Comparison of ENCODE assay signal across 3 cellular contexts in genomic region chr21:37039434-37040075, GRCh38.
TF ChIP-seq lines count a peak whose summit lies in the region.

No MANE protein-coding gene starts in this region.

TF ChIP-seq in GM23338, 12 proteins besides CTCF, POLR2A, EP300 and RAD21:
- no peak for TF ChIP-seq ZNF331 (CRISPR knock-in tag; IDR thresholded peaks at IDR 0.05; ENCODE audit: low read depth)
- no peak for TF ChIP-seq NANOG (IDR thresholded peaks at IDR 0.05; ENCODE audit: borderline replicate concordance)
- TF ChIP-seq EZH2 (IDR thresholded peaks at IDR 0.05; ENCODE audit: low read depth, unreplicated experiment): no peak
- TF ChIP-seq STAT1 (IDR thresholded peaks at IDR 0.05; ENCODE audit: unreplicated experiment): no peak
- TF ChIP-seq ZNF114 (CRISPR knock-in tag; IDR thresholded peaks at IDR 0.05): no peak
- no peak for TF ChIP-seq CREB1 (CRISPR knock-in tag; IDR thresholded peaks at IDR 0.05; ENCODE audit: low read depth)
- TF ChIP-seq ETS1 (IDR thresholded peaks at IDR 0.05): no peak
- TF ChIP-seq JUNB (IDR thresholded peaks at IDR 0.05; ENCODE audit: unreplicated experiment): no peak
- no peak for TF ChIP-seq EZH2phosphoT487 (IDR thresholded peaks at IDR 0.05; ENCODE audit: unreplicated experiment)

TF ChIP-seq in HEK293, 187 proteins besides CTCF, POLR2A, EP300 and RAD21:
- no peak for TF ChIP-seq ZNF140 (tag by site-specific recombination; IDR thresholded peaks at IDR 0.05)
- peak; percentile 49; the same call in 1 of the 2 replicates for TF ChIP-seq PRDM1 (tag by site-specific recombination; IDR thresholded peaks at IDR 0.05)
- TF ChIP-seq ZNF398 (tag by site-specific recombination; IDR thresholded peaks at IDR 0.05): peak; percentile 49

TF ChIP-seq in H1, 55 proteins besides CTCF, POLR2A, EP300 and RAD21:
- TF ChIP-seq EZH2 (IDR thresholded peaks at IDR 0.05; ENCODE audit: low read depth, low read length, severe bottlenecking) (no peak), EGR1 (IDR thresholded peaks at IDR 0.05; ENCODE audit: borderline replicate concordance, low read depth, low read length) (peak; percentile 69), SUZ12 (IDR thresholded peaks at IDR 0.05; ENCODE audit: low read length) (no peak), ASH2L (IDR thresholded peaks at IDR 0.05; ENCODE audit: low read length) (no peak), KDM4A (IDR thresholded peaks at IDR 0.05; ENCODE audit: low read depth, low read length, severe bottlenecking) (no peak), TAF1 (IDR thresholded peaks at IDR 0.05; ENCODE audit: low read depth, low read length) (no peak), TAF7 (optimal IDR thresholded peaks at IDR 0.05; ENCODE audit: borderline replicate concordance, low read depth, low read length) (no peak), RXRA (IDR thresholded peaks at IDR 0.05; ENCODE audit: insufficient read depth, low read depth, low read length) (no peak), SP1 (IDR thresholded peaks at IDR 0.05; ENCODE audit: low read depth, low read length) (0 out of 2 replicates have a peak, but pooled peaks have one; percentile 11), HDAC6 (IDR thresholded peaks at IDR 0.05; ENCODE audit: low read depth, low read length) (no peak)
- TF ChIP-seq, protein P1, sequence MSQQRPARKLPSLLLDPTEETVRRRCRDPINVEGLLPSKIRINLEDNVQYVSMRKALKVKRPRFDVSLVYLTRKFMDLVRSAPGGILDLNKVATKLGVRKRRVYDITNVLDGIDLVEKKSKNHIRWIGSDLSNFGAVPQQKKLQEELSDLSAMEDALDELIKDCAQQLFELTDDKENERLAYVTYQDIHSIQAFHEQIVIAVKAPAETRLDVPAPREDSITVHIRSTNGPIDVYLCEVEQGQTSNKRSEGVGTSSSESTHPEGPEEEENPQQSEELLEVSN (IDR thresholded peaks at IDR 0.05): no peak
